ENCODE assay signal across 17 cellular contexts in the genomic region with DNA sequence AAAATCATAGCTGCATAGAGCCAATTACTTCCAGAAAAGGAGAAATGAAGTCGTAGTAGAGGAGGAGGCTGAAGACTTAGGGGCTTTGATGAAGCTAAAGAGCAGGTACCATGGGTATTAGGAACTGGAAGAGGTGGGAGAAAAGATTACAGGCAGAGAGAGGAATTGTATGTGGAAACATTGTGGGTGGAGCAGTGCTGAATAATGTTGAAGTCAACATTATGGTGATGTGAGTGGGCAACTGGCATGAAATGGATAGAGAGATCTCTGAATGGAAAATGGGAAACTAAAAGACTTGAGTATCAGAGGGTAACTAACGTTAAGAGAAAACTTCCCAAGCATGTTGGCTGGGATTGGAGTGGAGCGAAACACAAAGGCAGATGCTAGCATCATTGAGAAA.
"Had no signal": no experiment of that assay in that cellular context is flagged by ENCODE, and none has a peak within 500 bp of the region (broad histone marks: within the 10 kb centered on the region; RNA-seq: fewer than 3 reads in every experiment).

No MANE protein-coding gene starts in this region.

- H3K36me3 ChIP-seq: brain microvascular endothelial cell, gastrocnemius medialis, heart left ventricle, tibial artery, uterus, WERI-Rb-1 had no signal

- H3K4me1 ChIP-seq: gastrocnemius medialis, parathyroid adenoma, tibial artery, uterus had no signal

- H2AFZ ChIP-seq: parathyroid adenoma had no signal

- H3K9me3 ChIP-seq: gastrocnemius medialis, heart left ventricle, tibial artery, uterus had no signal

- H3K79me2 ChIP-seq: parathyroid adenoma had no signal

- H3K9ac ChIP-seq: parathyroid adenoma had no signal

- DNase-seq: activated CD4-positive, alpha-beta memory T cell treated with anti-CD3 and anti-CD28 coated beads, Interleukin-2, amount 10 ng/mL, durations not matched to agents 7 days and 5 days; activated CD4-positive, alpha-beta T cell treated with anti-CD3 and anti-CD28 coated beads for 36 hours; activated gamma-delta T cell treated with Interleukin-2 at 50 U/mL for 16 hours; activated T-cell treated with anti-CD3 and anti-CD28 coated beads, Interleukin-2, amount 50 U/mL, for 48 hours; brain microvascular endothelial cell; effector CD8-positive, alpha-beta T cell; gastrocnemius medialis; heart left ventricle; naive B cell; retina; stimulated activated CD4-positive, alpha-beta T cell treated with anti-CD3 and anti-CD28 coated beads, Interleukin-15, amount 100 ng/mL, for 24 hours; stimulated activated CD4-positive, alpha-beta T cell treated with anti-CD3 and anti-CD28 coated beads, Interleukin-4, amount 100 ng/mL, for 1 hour; stimulated activated naive B cell treated with anti-CD40 and anti-IgM and Interleukin-4, amounts not matched to agents 10 μg/mL and 1 μg/mL and 100 μg/mL, for 72 hours; tibial artery; uterus; WERI-Rb-1 had no signal

- H3K27me3 ChIP-seq: brain microvascular endothelial cell, gastrocnemius medialis, heart left ventricle, tibial artery, uterus had no signal

- ATAC-seq: activated CD4-positive, alpha-beta T cell treated with anti-CD3 and anti-CD28 coated beads for 36 hours; gastrocnemius medialis; heart left ventricle; stimulated activated naive B cell treated with anti-CD40 and anti-IgM and Interleukin-4, amounts not matched to agents 10 μg/mL and 1 μg/mL and 100 μg/mL, for 72 hours had no signal

- H3K4me3 ChIP-seq: gastrocnemius medialis, heart left ventricle, tibial artery, uterus had no signal

- H3K27ac ChIP-seq: brain microvascular endothelial cell, gastrocnemius medialis, heart left ventricle, parathyroid adenoma, tibial artery, uterus, WERI-Rb-1 had no signal
